8 cellular contexts compared by ENCODE assay signal in genomic region chr10:114821293-114821914, GRCh38. TPM values are rescaled to one million over a fixed set of nuclear protein-coding genes. Genes with fewer than 3 reads are reported as not detected.
DNase-seq lines count a peak whose midpoint lies in the region; ATAC-seq and TF ChIP-seq lines count a peak whose summit lies in the region.

Gene FHIP2A (plus strand): TSS chr10:114821780. CDS start chr10:114822079, 299 bp downstream.

- peak within 1 kb of the TSS; percentile 75 for H2AFZ ChIP-seq in KMS-11 (ENCODE audit: low read depth)

- H3K4me2 ChIP-seq in KMS-11 = peak within 1 kb of the TSS; percentile 85

- peaks cover 41% of the 10 kb centered on the region for H3K79me2 ChIP-seq in KMS-11 (ENCODE audit: insufficient read depth, low read depth)

- H3K27ac ChIP-seq in KMS-11 = peak within 1 kb of the TSS; percentile 94
- H3K27ac ChIP-seq in upper lobe of left lung = peak within 1 kb of the TSS; percentile 97 to 100 (median 98)

- H4K20me1 ChIP-seq in KMS-11 (ENCODE audit: insufficient read depth) = no peaks in the 10 kb centered on the region

- peak within 1 kb of the TSS; percentile 87 for H3K9ac ChIP-seq in KMS-11

- TF ChIP-seq EP300 in upper lobe of left lung (IDR thresholded peaks at IDR 0.05) = no peak

- peak; percentile 52 for DNase-seq in GM04504 (ENCODE audit: low read depth)
- DNase-seq in SW480 (ENCODE audit: low spot score) = peak; percentile 49
- peak; percentile 66 for DNase-seq in activated naive CD8-positive, alpha-beta T cell treated with anti-CD3 and anti-CD28 coated beads, Interleukin-2, amount 50 U/mL, for 16 hours (ENCODE audit: low read depth, low spot score)
- DNase-seq in cardiac septum (ENCODE audit: low spot score) = peak; percentile 93
- DNase-seq in posterior cingulate gyrus = peak; percentile 48 to 95 (median 67)
- peak; percentile 79 to 98 for DNase-seq in upper lobe of left lung

- H3K27me3 ChIP-seq in KMS-11 (ENCODE audit: insufficient read depth, low read depth) (no peaks in the 10 kb centered on the region), upper lobe of left lung (no peaks in the 10 kb centered on the region)

- 4 to 10% methylated on average over 7 to 27 of the region's 59 CpGs for WGBS in upper lobe of left lung, 2 donors

- intact Hi-C loops in cardiac septum (cut with DNase I) = loop anchor here (5.0 kb wide), 1 partner anchor 189 kb away; no protein-coding TSS in a partner anchor
- intact Hi-C loops in posterior cingulate gyrus (cut with DNase I) = no loop called here

- TF ChIP-seq CTCF in KMS-11 (conservative IDR thresholded peaks at IDR 0.05; ENCODE audit: low read depth, low read length) (peak; percentile 25; the same call in 1 of the 2 replicates), upper lobe of left lung (IDR thresholded peaks at IDR 0.05) (peak; percentile 76 to 97 (median 96))

- peak in 3 of 4 donors; percentile 22 to 79 (median 61) for TF ChIP-seq POLR2A in upper lobe of left lung (IDR thresholded peaks at IDR 0.05)

- ATAC-seq in GM21786 (IDR thresholded peaks at IDR 0.05; ENCODE audit: unreplicated experiment) (peak; percentile 65), upper lobe of left lung (ENCODE audit: low FRiP score in 2 of 2) (peak; percentile 93 to 97)

- no peaks in the 10 kb centered on the region for H3K36me3 ChIP-seq in KMS-11 (ENCODE audit: insufficient read depth)
- H3K36me3 ChIP-seq in upper lobe of left lung = no peaks in the 10 kb centered on the region

- H3K4me3 ChIP-seq in KMS-11 (IDR thresholded peaks at IDR 0.05; ENCODE audit: insufficient read depth, low read depth, low read length) (no peak within 1 kb of the TSS), upper lobe of left lung (peak within 1 kb of the TSS; percentile 78 to 88 (median 84))

- no peaks in the 10 kb centered on the region for H3K9me3 ChIP-seq in upper lobe of left lung

- H3K4me1 ChIP-seq in KMS-11 (ENCODE audit: low read depth, poor library complexity, severe bottlenecking) = peaks cover 19% of the 10 kb centered on the region
- peaks cover 30 to 34% (median 32%) of the 10 kb centered on the region in 4 donors for H3K4me1 ChIP-seq in upper lobe of left lung

RNA-seq across cellular contexts. Expression of gene FHIP2A, which starts in this region (rescaled TPM):
- total RNA-seq in cardiac septum (26.5 TPM), upper lobe of left lung (10 to 100 TPM; 21.9 to 45.5 (median 26.2) TPM)
